Comparison of ENCODE assay signal across 13 cellular contexts in the genomic region with DNA sequence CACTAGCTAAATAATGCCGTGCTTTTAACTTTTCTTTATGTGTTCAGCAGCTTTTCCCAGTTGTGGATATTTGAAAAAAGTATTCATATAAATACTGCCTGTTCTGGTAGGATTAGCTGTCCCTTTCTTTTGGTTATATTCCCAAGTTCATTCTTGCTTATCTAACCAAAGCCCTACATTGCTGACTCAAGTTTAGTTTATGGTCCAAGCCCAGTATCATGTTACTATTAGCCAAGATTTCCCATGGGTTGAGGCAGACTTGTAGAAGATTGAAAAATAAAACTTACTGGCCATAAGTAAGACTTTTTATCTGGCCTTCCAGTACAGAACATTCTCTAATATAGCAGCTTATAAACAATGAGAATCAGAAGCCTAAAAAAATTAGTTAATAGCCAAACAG. TPM values are rescaled to one million over a fixed set of nuclear protein-coding genes. Genes with fewer than 3 reads are reported as not detected.
DNase-seq lines count a peak whose midpoint lies in the region; ATAC-seq and TF ChIP-seq lines count a peak whose summit lies in the region.
"Had no signal": no experiment of that assay in that cellular context is flagged by ENCODE, and none has a peak within 500 bp of the region (broad histone marks: within the 10 kb centered on the region; RNA-seq: fewer than 3 reads in every experiment).

No MANE protein-coding gene starts in this region.

- H3K9ac ChIP-seq in skeletal muscle satellite cell (ENCODE audit: low read depth, low read length) (no peak overlapping the region), colonic mucosa (ENCODE audit: low read depth in 2 of 2, low read length in 2 of 2) (no peak overlapping the region)

- no peaks in the 10 kb centered on the region for H3K36me3 Mint-ChIP-seq in type B pancreatic cell

- H3K27ac Mint-ChIP-seq in type B pancreatic cell, result no peak overlapping the region
- H3K27ac Mint-ChIP-seq: activated T-helper 1 cell treated with anti-CD3 and anti-CD28 coated beads, Interleukin-12 subunit alpha, Interleukin-12 subunit beta, Interleukin-2, Interleukin-4 antibody, amounts not matched to agents 30 ng/mL and 10 ng/mL and 1 ng/mL, durations not matched to agents 14 hours and 24 hours and 36 hours had no signal

- no peaks in the 10 kb centered on the region for H3K9me3 Mint-ChIP-seq in type B pancreatic cell

- H3K4me1 ChIP-seq in foreskin keratinocyte (peaks cover 28% of the 10 kb centered on the region), skeletal muscle satellite cell (ENCODE audit: control insufficient read depth, insufficient read depth, low read length) (peaks cover 17% of the 10 kb centered on the region), colonic mucosa (no peaks in the 10 kb centered on the region)

- H3K4me3 ChIP-seq in skeletal muscle satellite cell (ENCODE audit: low read length), result no peak overlapping the region
- no peak overlapping the region for H3K4me3 ChIP-seq in colonic mucosa

- H3K27me3 ChIP-seq in foreskin keratinocyte, result no peaks in the 10 kb centered on the region
- no peaks in the 10 kb centered on the region for H3K27me3 ChIP-seq in skeletal muscle satellite cell (ENCODE audit: control insufficient read depth, insufficient read depth, low read length)
- no peaks in the 10 kb centered on the region for H3K27me3 ChIP-seq in colonic mucosa

- H3K36me3 ChIP-seq in skeletal muscle satellite cell (ENCODE audit: insufficient read depth, low read length) (no peaks in the 10 kb centered on the region), colonic mucosa (no peaks in the 10 kb centered on the region)

- H3K27me3 Mint-ChIP-seq in type B pancreatic cell, result no peaks in the 10 kb centered on the region

- no peak overlapping the region for H3K4me3 Mint-ChIP-seq in type B pancreatic cell
- H3K4me3 Mint-ChIP-seq: activated T-helper 1 cell treated with anti-CD3 and anti-CD28 coated beads, Interleukin-12 subunit alpha, Interleukin-12 subunit beta, Interleukin-2, Interleukin-4 antibody, amounts not matched to agents 30 ng/mL and 10 ng/mL and 1 ng/mL, durations not matched to agents 14 hours and 24 hours and 36 hours had no signal

- intact Hi-C loops in colonic mucosa (cut with DNase I), result no loop called here

- peak overlapping the region; percentile 42 for H3K4me2 ChIP-seq in skeletal muscle satellite cell (ENCODE audit: low read length)

- H3K27ac ChIP-seq in foreskin keratinocyte (no peak overlapping the region), colonic mucosa (no peak overlapping the region)
- H3K27ac ChIP-seq: HL-60 had no signal

- peaks cover 4% of the 10 kb centered on the region for H3K4me1 Mint-ChIP-seq in type B pancreatic cell (ENCODE audit: unreplicated experiment)

- DNase-seq in GM03348 (ENCODE audit: low spot score), result peak; percentile 67
- peak; percentile 95 for DNase-seq in amniotic epithelial cell (ENCODE audit: low read depth)
- peak in 1 of 2 donors; percentile 43 for DNase-seq in foreskin keratinocyte
- no peak for DNase-seq in activated CD4-positive, CD25-positive, alpha-beta regulatory T cell treated with anti-CD3 and anti-CD28 coated beads, Interleukin-2, amount 50 U/mL, for 72 hours
- no peak for DNase-seq in colonic mucosa
- DNase-seq in type B pancreatic cell (ENCODE audit: extremely low spot score, unreplicated experiment), result no peak
- no peak for DNase-seq in islet precursor cell
- DNase-seq: cortex of kidney; hypothalamus; stimulated activated CD4-positive, alpha-beta T cell treated with anti-CD3 and anti-CD28 coated beads, Interleukin-12 subunit alpha, Interleukin-12 subunit beta, amount 100 ng/mL, for 4 hours had no signal

- peak; percentile 47 for ATAC-seq in foreskin keratinocyte

- H3K9me3 ChIP-seq in skeletal muscle satellite cell (replicated peaks; ENCODE audit: low read length) (no peaks in the 10 kb centered on the region), colonic mucosa (no peaks in the 10 kb centered on the region)

- TF ChIP-seq CTCF in foreskin keratinocyte (conservative IDR thresholded peaks at IDR 0.05) (no peak), colonic mucosa (IDR thresholded peaks at IDR 0.05) (no peak), type B pancreatic cell (conservative IDR thresholded peaks at IDR 0.05) (no peak)

RNA-seq across cellular contexts. Expression of a gene that starts 49.7 kb away (rescaled TPM):
- 85.0 TPM in 2 replicates for total RNA-seq in foreskin keratinocyte
- polyA plus RNA-seq in foreskin keratinocyte, result 47.1 and 59.4 TPM in 2 replicates
- total RNA-seq in skeletal muscle satellite cell (2012; rRNA removed), result 40.4 and 47.1 TPM in 2 replicates
- 10 to 100 TPM; 81.5 to 87.6 TPM for total RNA-seq in colonic mucosa
- total RNA-seq in type B pancreatic cell (ENCODE audit: low replicate concordance), result 74.7 and 95.0 TPM in 2 replicates

Comparison
In these comparisons a context has a peak if more than half of its experiments do, and no peak if none do; other contexts are left out.
1. DNase-seq: peak in GM03348 (single experiment) and amniotic epithelial cell (single experiment); none in activated CD4-positive, CD25-positive, alpha-beta regulatory T cell treated with anti-CD3 and anti-CD28 coated beads, Interleukin-2, amount 50 U/mL, for 72 hours (single experiment), colonic mucosa (single experiment), type B pancreatic cell (single experiment) and islet precursor cell (single experiment).